ENCODE assay signal across 20 cellular contexts in the genomic region with DNA sequence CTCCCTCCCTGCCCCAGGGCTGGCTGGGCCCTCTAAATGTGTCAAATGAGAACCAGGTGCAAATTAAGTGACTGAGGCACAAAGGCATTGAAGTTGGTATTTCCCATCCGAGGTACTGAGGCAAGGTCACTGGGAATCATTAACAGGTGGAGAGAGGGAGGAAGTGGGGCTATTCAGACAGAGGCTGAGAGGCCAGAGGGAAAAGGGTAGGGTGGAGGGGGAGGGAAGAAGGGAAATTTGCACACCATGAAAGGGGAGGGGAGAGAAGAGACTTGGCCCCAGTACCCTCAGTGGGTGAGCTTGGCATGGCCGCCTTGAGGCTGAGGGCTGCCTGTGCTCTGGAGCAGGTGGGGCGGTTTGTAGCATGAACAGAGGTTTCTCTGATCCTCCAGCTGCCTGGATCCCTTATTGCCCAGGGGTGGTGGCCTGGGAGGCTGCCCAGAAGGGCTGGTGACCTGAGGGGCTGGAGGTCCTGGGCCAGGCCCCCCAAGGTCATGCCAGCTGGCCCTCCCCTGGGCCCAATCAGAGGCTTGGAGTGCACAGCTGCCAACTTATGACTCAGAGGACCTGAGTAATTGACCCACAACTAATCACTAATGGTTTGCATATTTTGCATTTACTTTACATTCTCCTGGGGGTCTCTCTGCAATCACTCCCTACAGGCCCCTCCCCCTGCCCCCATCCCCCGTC. TPM values are rescaled to one million over a fixed set of nuclear protein-coding genes. Genes with fewer than 3 reads are reported as not detected.
A peak's percentile ranks its signal among the peaks of the same experiment; 100 is the strongest.
DNase-seq lines count a peak whose midpoint lies in the region; ATAC-seq, FAIRE-seq and TF ChIP-seq lines count a peak whose summit lies in the region.
"Had no signal": no experiment of that assay in that cellular context is flagged by ENCODE, and none has a peak within 500 bp of the region (broad histone marks: within the 10 kb centered on the region; RNA-seq: fewer than 3 reads in every experiment).

No MANE protein-coding gene starts in this region.

- POLR2A ChIA-PET in naive thymus-derived CD8-positive, alpha-beta T cell (lab: Charles Lee), result no interaction called here

- H4K8ac ChIP-seq in H9 (replicated peaks; ENCODE audit: insufficient read length, low read depth, low read length), result no peak overlapping the region

- H2AFZ ChIP-seq in H9 (ENCODE audit: low read length), result no peak overlapping the region

- H2BK120ac ChIP-seq in H9 (ENCODE audit: low read depth, low read length, poor library complexity, severe bottlenecking), result no peak overlapping the region

- H2AK5ac ChIP-seq in H9 (ENCODE audit: insufficient read length, low read length), result no peak overlapping the region

- no peak overlapping the region for H3K4ac ChIP-seq in H9 (ENCODE audit: low read depth, low read length)

- no peak overlapping the region for H4K91ac ChIP-seq in H9 (ENCODE audit: insufficient read length, low read depth, low read length)

- no peak overlapping the region for H3K18ac ChIP-seq in H9 (ENCODE audit: insufficient read length, low read depth, low read length)

- ATAC-seq in naive thymus-derived CD8-positive, alpha-beta T cell, result no peak
- ATAC-seq: left ventricle myocardium superior, T-cell had no signal

- no peak overlapping the region for H3K9ac ChIP-seq in H9 (ENCODE audit: extremely low read depth, insufficient read length, low read length)
- no peak overlapping the region for H3K9ac ChIP-seq in adipocyte (ENCODE audit: low read length)
- H3K9ac ChIP-seq in kidney (ENCODE audit: low read length in 2 of 2), result no peak overlapping the region

- H3K36me3 ChIP-seq in adipocyte (ENCODE audit: control insufficient read depth, insufficient read depth, low read length, severe bottlenecking) (no peaks in the 10 kb centered on the region), kidney (ENCODE audit: control insufficient read depth in 1 of 2, insufficient read depth in 2 of 2, low read length in 2 of 2) (no peaks in the 10 kb centered on the region), tibial nerve (no peaks in the 10 kb centered on the region)
- H3K36me3 ChIP-seq: neutrophil had no signal

- no peak overlapping the region for H3T11ph ChIP-seq in H9 (ENCODE audit: low read length)

- no peak overlapping the region for H2BK5ac ChIP-seq in H9 (ENCODE audit: insufficient read length, low read length)

- no peaks in the 10 kb centered on the region for H3K79me1 ChIP-seq in H9 (ENCODE audit: insufficient read depth, low read depth, low read length, poor library complexity, severe bottlenecking)

- no peak overlapping the region for H2BK15ac ChIP-seq in H9 (ENCODE audit: low read depth, low read length)

- H3K23me2 ChIP-seq in H9 (ENCODE audit: insufficient read length, low read depth, low read length, poor library complexity, severe bottlenecking), result peaks cover 13% of the 10 kb centered on the region

- in situ Hi-C loops in Caki2 (cut with HindIII; ENCODE audit: low pct_unique_long_range_greater_than_20kb, low sequenced_read_pairs), result no loop called here

- H2BK12ac ChIP-seq in H9 (ENCODE audit: insufficient read length, low read depth, low read length), result no peak overlapping the region

- H3K27me3 ChIP-seq in H9 (ENCODE audit: insufficient read depth, low read length) (peaks cover 6% of the 10 kb centered on the region; the same call in 1 of the 2 replicates), adipocyte (replicated peaks; ENCODE audit: control insufficient read depth, insufficient read depth, low read length) (peaks cover 19% of the 10 kb centered on the region), tibial nerve (no peaks in the 10 kb centered on the region)

- intact Hi-C loops in kidney (cut with DNase I), result no loop called here

- H3K4me3 ChIP-seq in adipocyte (ENCODE audit: low read length) (no peak overlapping the region), kidney (ENCODE audit: low read length in 2 of 2) (no peak overlapping the region), tibial nerve (no peak overlapping the region)

- no peak for TF ChIP-seq EP300 in tibial nerve (IDR thresholded peaks at IDR 0.05)

- TF ChIP-seq CTCF in H9 (conservative IDR thresholded peaks at IDR 0.05) (no peak), kidney (IDR thresholded peaks at IDR 0.05; ENCODE audit: borderline replicate concordance, extremely low read depth, insufficient read depth) (no peak), tibial nerve (IDR thresholded peaks at IDR 0.05) (no peak)

- no peak overlapping the region for H4K5ac ChIP-seq in H9 (ENCODE audit: insufficient read length, low read depth, low read length)

- peaks cover 77% of the 10 kb centered on the region for H3K27me3 Mint-ChIP-seq in H9 (ENCODE audit: low read depth)
- peaks cover 4 to 21% (median 18%) of the 10 kb centered on the region in 5 donors for H3K27me3 Mint-ChIP-seq in naive thymus-derived CD8-positive, alpha-beta T cell

- H3K79me2 ChIP-seq in H9 (ENCODE audit: insufficient read depth, low read length), result no peaks in the 10 kb centered on the region

- H3K56ac ChIP-seq in H9 (ENCODE audit: insufficient read length, low read depth, low read length), result no peak overlapping the region

- no peak overlapping the region for H3K4me2 ChIP-seq in H9 (ENCODE audit: insufficient read depth, insufficient read length, low read length)

- H2BK20ac ChIP-seq in H9 (ENCODE audit: low read depth, low read length, poor library complexity, severe bottlenecking), result no peak overlapping the region

- FAIRE-seq in kidney (lab: Jason Lieb, UNC), result no peak

- DNase-seq in Caki2 (ENCODE audit: low read depth), result peak; percentile 3
- DNase-seq in H9, result peak; percentile 36
- DNase-seq in adipocyte (ENCODE audit: low read depth), result peak; percentile 29
- DNase-seq in kidney, result peak; percentile 59
- DNase-seq in C1 segment of cervical spinal cord (lab: John Stamatoyannopoulos, UW), result no peak
- DNase-seq in tibial nerve (ENCODE audit: low spot score in 2 of 2), result no peak
- no peak for DNase-seq in islet precursor cell
- DNase-seq in naive thymus-derived CD8-positive, alpha-beta T cell, result no peak
- DNase-seq: activated CD4-positive, alpha-beta T cell treated with anti-CD3 and anti-CD28 coated beads, Interleukin-2, amount 50 U/mL, for 1 hour; activated CD8-positive, alpha-beta memory T cell treated with anti-CD3 and anti-CD28 coated beads, Interleukin-2, amount 50 U/mL, for 4 hours; activated effector memory CD4-positive, alpha-beta T cell treated with Interleukin-2 at 50 U/mL for 16 hours; CD8-positive, alpha-beta memory T cell; central memory CD4-positive, alpha-beta T cell; KBM-7; left ventricle myocardium superior; NCI-H1048; NCI-H2029; retina; T-cell had no signal

- no peak for TF ChIP-seq POLR2A in tibial nerve (IDR thresholded peaks at IDR 0.05)

- H3K27ac ChIP-seq in H9 (ENCODE audit: insufficient read length, low read depth, low read length) (no peak overlapping the region), kidney (ENCODE audit: low read depth in 2 of 2, low read length in 2 of 2) (peak overlapping the region; percentile 74 to 82), tibial nerve (no peak overlapping the region)
- H3K27ac ChIP-seq: neutrophil had no signal

- peaks cover 0 to under 1% of the 10 kb centered on the region in 2 experiments; a peak in 2 of 5 replicates for H3K9me3 Mint-ChIP-seq in H9
- H3K9me3 Mint-ChIP-seq in naive thymus-derived CD8-positive, alpha-beta T cell, result peaks cover 0 to 4% (median 1%) of the 10 kb centered on the region in 9 donors

- no peak overlapping the region for H3K27ac Mint-ChIP-seq in H9
- H3K27ac Mint-ChIP-seq in naive thymus-derived CD8-positive, alpha-beta T cell, result peak overlapping the region in 1 of 10 donors; percentile 57
- H3K27ac Mint-ChIP-seq: CD8-positive, alpha-beta memory T cell; T-cell had no signal

- no peak overlapping the region for H3K23ac ChIP-seq in H9 (ENCODE audit: insufficient read length, low read depth, low read length)

- no peaks in the 10 kb centered on the region for H3K9me3 ChIP-seq in H9 (ENCODE audit: control insufficient read depth, low read depth, low read length)
- no peaks in the 10 kb centered on the region for H3K9me3 ChIP-seq in adipocyte (ENCODE audit: control insufficient read depth, low read length)
- H3K9me3 ChIP-seq in kidney (ENCODE audit: control insufficient read depth in 1 of 2, low read length in 2 of 2), result no peaks in the 10 kb centered on the region
- peaks cover 0 to 3% (median 0%) of the 10 kb centered on the region in 4 donors for H3K9me3 ChIP-seq in tibial nerve
- H3K9me3 ChIP-seq: neutrophil had no signal

- no peak overlapping the region for H3K14ac ChIP-seq in H9 (ENCODE audit: insufficient read depth, low read length)

- no CpG with 5 or more reads among the region's 4 CpGs for WGBS in H9 (ENCODE audit: extremely low coverage, insufficient read length, low lambda C conversion rate)
- WGBS in tibial nerve, 2 donors, result 67 to 82% methylated on average over 4 of the region's 4 CpGs

- peaks cover 46 to 57% of the 10 kb centered on the region in 2 experiments for H3K4me1 Mint-ChIP-seq in H9
- peaks cover 12 to 18% (median 15%) of the 10 kb centered on the region in 4 donors for H3K4me1 Mint-ChIP-seq in naive thymus-derived CD8-positive, alpha-beta T cell

- H3K4me1 ChIP-seq in H9 (ENCODE audit: insufficient read depth, low read length) (peaks cover 8% of the 10 kb centered on the region), adipocyte (ENCODE audit: control insufficient read depth, insufficient read depth, low read length) (peaks cover 10% of the 10 kb centered on the region), kidney (ENCODE audit: control insufficient read depth in 1 of 2, insufficient read depth in 1 of 2, low read depth in 1 of 2, low read length in 2 of 2) (peaks cover 14 to 16% of the 10 kb centered on the region in 2 donors), tibial nerve (peaks cover 0 to 12% (median 4%) of the 10 kb centered on the region in 4 donors)

- H4K20me1 ChIP-seq in H9 (ENCODE audit: control insufficient read depth, insufficient read depth, insufficient read length), result no peaks in the 10 kb centered on the region

- no peak overlapping the region for H3K4me3 Mint-ChIP-seq in H9
- H3K4me3 Mint-ChIP-seq in naive thymus-derived CD8-positive, alpha-beta T cell, result no peak overlapping the region
- H3K4me3 Mint-ChIP-seq: CD8-positive, alpha-beta memory T cell; T-cell had no signal

- H3K36me3 Mint-ChIP-seq in H9 (ENCODE audit: insufficient read depth in 1 of 3, low read depth in 3 of 3), result no peaks in the 10 kb centered on the region; a peak in 1 of 7 replicates
- peaks cover 0 to 2% (median 0%) of the 10 kb centered on the region in 3 donors for H3K36me3 Mint-ChIP-seq in naive thymus-derived CD8-positive, alpha-beta T cell
- H3K36me3 Mint-ChIP-seq: T-cell had no signal

RNA-seq across cellular contexts. Expression of gene ZFAND3, which starts 40.3 kb away (rescaled TPM):
- total RNA-seq in Caki2 (2014; rRNA removed; shearing (Covaris generic); ENCODE audit: low replicate concordance), result 16.0 and 29.4 TPM in 2 replicates
- total RNA-seq in H9 (2021) (56.7 and 57.7 TPM in 2 replicates), kidney (104 TPM), tibial nerve (10 to 100 TPM; 30.1 to 47.9 (median 39.1) TPM)
- 44.6 TPM for polyA plus RNA-seq in kidney (ENCODE audit: insufficient read depth, low read depth, low replicate concordance)
- 10 to 100 TPM; 32.8 to 33.8 TPM for total RNA-seq in naive thymus-derived CD8-positive, alpha-beta T cell
- 1 to 10 TPM; 3.7 to 4.5 (median 3.8) TPM for polyA plus RNA-seq in naive thymus-derived CD8-positive, alpha-beta T cell

Comparison
In these comparisons a context has a peak if more than half of its experiments do, and no peak if none do; other contexts are left out.
1. DNase-seq: peak in Caki2 (single experiment), H9 (single experiment), adipocyte (single experiment) and kidney (single experiment); none in C1 segment of cervical spinal cord (0 of 14), tibial nerve (0 of 2), islet precursor cell (single experiment) and naive thymus-derived CD8-positive, alpha-beta T cell (0 of 10).
2. H3K27ac ChIP-seq: peak in kidney (2 of 2); none in H9 (single experiment) and tibial nerve (0 of 4).